ENCODE assay signal across 8 cellular contexts in genomic region chr10:96587255-96588059, GRCh38. TPM values are rescaled to one million over a fixed set of nuclear protein-coding genes. Genes with fewer than 3 reads are reported as not detected.
DNase-seq lines count a peak whose midpoint lies in the region; ATAC-seq and TF ChIP-seq lines count a peak whose summit lies in the region.

No MANE protein-coding gene starts in this region.

- H3K27me3 ChIP-seq in BJ (ENCODE audit: control insufficient read depth, insufficient read depth, low read length): no peaks in the 10 kb centered on the region

- H3K4me1 Mint-ChIP-seq in activated naive CD8-positive, alpha-beta T cell treated with anti-CD3 and anti-CD28 coated beads for 36 hours: peaks cover 24% of the 10 kb centered on the region

- intact Hi-C loops in cardiac septum (cut with DNase I): loop anchor here (5.0 kb wide), 1 partner anchor 245 kb away; the partner anchor contains the start of gene LCOR

- no peaks in the 10 kb centered on the region for H3K9me3 Mint-ChIP-seq in activated naive CD8-positive, alpha-beta T cell treated with anti-CD3 and anti-CD28 coated beads for 36 hours

- peak overlapping the region; percentile 96 for H3K4me3 ChIP-seq in BJ (ENCODE audit: low read depth, low read length)

- POLR2A ChIA-PET in BJ (lab: Charles Lee): interaction anchor here (0.6 kb wide), 2 partner anchors 13 to 250 kb away, joined by 3 read pairs; no protein-coding TSS in a partner anchor

- CTCF ChIA-PET in BJ (lab: Yijun Ruan, JAX): no interaction called here

- H3K27me3 Mint-ChIP-seq in activated naive CD8-positive, alpha-beta T cell treated with anti-CD3 and anti-CD28 coated beads for 36 hours: no peaks in the 10 kb centered on the region

- H3K36me3 Mint-ChIP-seq in activated naive CD8-positive, alpha-beta T cell treated with anti-CD3 and anti-CD28 coated beads for 36 hours: peaks cover 12% of the 10 kb centered on the region

- TF ChIP-seq CTCF in BJ (IDR thresholded peaks at IDR 0.05; ENCODE audit: insufficient read depth, low read depth, low read length): 0 out of 2 replicates have a peak, but pooled peaks have one; percentile 5

- peak overlapping the region; percentile 85 for H3K4me3 Mint-ChIP-seq in activated naive CD8-positive, alpha-beta T cell treated with anti-CD3 and anti-CD28 coated beads for 36 hours

- peak; percentile 4 for ATAC-seq in GM21723 (IDR thresholded peaks at IDR 0.05; ENCODE audit: unreplicated experiment)

- DNase-seq in BJ (ENCODE audit: low read depth) (peak; percentile 37), NCI-H460 (ENCODE audit: extremely low read depth, low read depth) (peak; percentile 57), cardiac septum (ENCODE audit: low spot score) (peak; percentile 77), retina (peak; percentile 84), putamen (ENCODE audit: low spot score) (no peak), epidermal melanocyte (ENCODE audit: insufficient read length, low spot score) (no peak)
- DNase-seq in activated naive CD8-positive, alpha-beta T cell treated with anti-CD3 and anti-CD28 coated beads for 36 hours: no peak

- H3K27ac Mint-ChIP-seq in activated naive CD8-positive, alpha-beta T cell treated with anti-CD3 and anti-CD28 coated beads for 36 hours: no peak overlapping the region

- H3K36me3 ChIP-seq in BJ (ENCODE audit: control insufficient read depth, insufficient read depth, low read length): no peaks in the 10 kb centered on the region

RNA-seq across cellular contexts. Expression of gene TM9SF3, which starts 0.6 kb away (rescaled TPM):
- 27.0 and 61.9 TPM in 2 replicates for polyA plus RNA-seq in BJ (2011; rRNA removed)
- polyA minus RNA-seq in BJ (2011; rRNA and poly(A)+ RNA removed): 57.2 and 72.9 TPM in 2 replicates
- 84.5 and 118 TPM in 2 replicates for total RNA-seq in NCI-H460 (2014; rRNA removed; shearing (Covaris generic))
- polyA plus RNA-seq in NCI-H460 (2014; cell fraction: nucleus; rRNA removed): 68.0 and 149 TPM in 2 replicates
- total RNA-seq in activated naive CD8-positive, alpha-beta T cell treated with anti-CD3 and anti-CD28 coated beads for 36 hours: 10 to 100 TPM; 85.3 to 86.7 TPM
- 76.1 TPM for total RNA-seq in cardiac septum

Comparison
In these comparisons a context has a peak if more than half of its experiments do, and no peak if none do; other contexts are left out.
1. DNase-seq: peak in BJ (single experiment), NCI-H460 (single experiment), cardiac septum (single experiment) and retina (single experiment); none in activated naive CD8-positive, alpha-beta T cell treated with anti-CD3 and anti-CD28 coated beads for 36 hours (single experiment), putamen (single experiment) and epidermal melanocyte (single experiment).